In genomic region chr11:77438487-77438886, GRCh38 we compare ENCODE assay signal across 21 cellular contexts. TPM values are rescaled to one million over a fixed set of nuclear protein-coding genes. Genes with fewer than 3 reads are reported as not detected.
DNase-seq lines count a peak whose midpoint lies in the region; ATAC-seq and TF ChIP-seq lines count a peak whose summit lies in the region.
"Had no signal": no experiment of that assay in that cellular context is flagged by ENCODE, and none has a peak within 500 bp of the region (broad histone marks: within the 10 kb centered on the region; RNA-seq: fewer than 3 reads in every experiment).

No MANE protein-coding gene starts in this region.

- peak overlapping the region; percentile 0 to 72 (median 48); a peak in 19 of 22 replicates for H3K4me2 ChIP-seq in BLaER1 treated with 17β-estradiol and CSF1 and Interleukin-3, amounts not matched to agents 10 nM and 100 nM

- peaks cover 0 to 12% (median 0%) of the 10 kb centered on the region in 11 experiments; a peak in 4 of 22 replicates for H4K20me1 ChIP-seq in BLaER1 treated with 17β-estradiol and CSF1 and Interleukin-3, amounts not matched to agents 10 nM and 100 nM

- intact Hi-C loops in lower lobe of right lung (cut with DNase I): no loop called here

- H3K36me3 ChIP-seq in BLaER1 treated with 17β-estradiol and CSF1 and Interleukin-3, amounts not matched to agents 10 nM and 100 nM: peaks cover 0 to 10% (median 0%) of the 10 kb centered on the region in 11 experiments; a peak in 2 of 22 replicates
- no peaks in the 10 kb centered on the region for H3K36me3 ChIP-seq in lower lobe of right lung
- H3K36me3 ChIP-seq: left ventricle myocardium inferior had no signal

- CTCF ChIA-PET in HEK293T (lab: Yijun Ruan, JAX): interaction anchor here (1.3 kb wide), 1 partner anchor 9 kb away, joined by 4 read pairs; no protein-coding TSS in a partner anchor

- in situ Hi-C loops in KBM-7 (cut with MboI; ENCODE audit: low pct_unique_long_range_greater_than_20kb, low sequenced_read_pairs): no loop called here

- DNase-seq in NCI-H1105 (lab: John Stamatoyannopoulos, UW): no peak
- DNase-seq in KBM-7: no peak
- no peak for DNase-seq in lower lobe of right lung
- DNase-seq in HEK293T (ENCODE audit: extremely low spot score): no peak
- DNase-seq: activated CD4-positive, alpha-beta T cell treated with anti-CD3 and anti-CD28 coated beads, Interleukin-2, amount 10 ng/mL, durations not matched to agents 24 days and 14 days; activated effector memory CD4-positive, alpha-beta T cell treated with Interleukin-2 at 50 U/mL for 16 hours; C1 segment of cervical spinal cord; cortex of kidney; DMS153; GF-D8; Karpas-422; left ventricle myocardium inferior; NCI-H1436 treated with DMSO at 0.1 percent for 48 hours; OCI-M1; SHP77 treated with DMSO at 0.1 percent for 48 hours; substantia nigra; T-cell had no signal

- no peak overlapping the region for H3K9ac ChIP-seq in BLaER1 treated with 17β-estradiol and CSF1 and Interleukin-3, amounts not matched to agents 10 nM and 100 nM

- peak; percentile 47 for ATAC-seq in GM19351 (IDR thresholded peaks at IDR 0.05; ENCODE audit: unreplicated experiment)
- ATAC-seq in HG02798 (IDR thresholded peaks at IDR 0.05; ENCODE audit: poor library complexity, unreplicated experiment): peak; percentile 44
- peak; percentile 41 for ATAC-seq in HG03521 (IDR thresholded peaks at IDR 0.05; ENCODE audit: unreplicated experiment)
- ATAC-seq in lower lobe of right lung: no peak
- ATAC-seq: T-cell had no signal

- POLR2A ChIA-PET in HEK293T (lab: Yijun Ruan, JAX): no interaction called here

- no peaks in the 10 kb centered on the region for H3K9me3 ChIP-seq in BLaER1 treated with 17β-estradiol and CSF1 and Interleukin-3, amounts not matched to agents 10 nM and 100 nM (replicated peaks in 1 of 11)
- H3K9me3 ChIP-seq in lower lobe of right lung: no peaks in the 10 kb centered on the region
- H3K9me3 ChIP-seq: left ventricle myocardium inferior had no signal

- no peak for TF ChIP-seq CTCF in lower lobe of right lung (IDR thresholded peaks at IDR 0.05)

- H3K4me3 ChIP-seq in BLaER1 treated with 17β-estradiol and CSF1 and Interleukin-3, amounts not matched to agents 10 nM and 100 nM: no peak overlapping the region
- H3K4me3 ChIP-seq in lower lobe of right lung: no peak overlapping the region
- H3K4me3 ChIP-seq: left ventricle myocardium inferior had no signal

- peaks cover 24 to 49% (median 43%) of the 10 kb centered on the region in 10 experiments for H3K4me1 ChIP-seq in BLaER1 treated with 17β-estradiol and CSF1 and Interleukin-3, amounts not matched to agents 10 nM and 100 nM
- no peaks in the 10 kb centered on the region for H3K4me1 ChIP-seq in lower lobe of right lung
- H3K4me1 ChIP-seq: left ventricle myocardium inferior had no signal

- no peaks in the 10 kb centered on the region for H3K27me3 ChIP-seq in BLaER1 treated with 17β-estradiol and CSF1 and Interleukin-3, amounts not matched to agents 10 nM and 100 nM
- no peaks in the 10 kb centered on the region for H3K27me3 ChIP-seq in lower lobe of right lung (ENCODE audit: low read depth)

- H3K27ac ChIP-seq in BLaER1 treated with 17β-estradiol and CSF1 and Interleukin-3, amounts not matched to agents 10 nM and 100 nM: peak overlapping the region in 4 of 11 experiments; percentile 0 to 39 (median 3); a peak in 2 of 22 replicates
- H3K27ac ChIP-seq in lower lobe of right lung: no peak overlapping the region
- H3K27ac ChIP-seq: left ventricle myocardium inferior had no signal

TF ChIP-seq in HEK293T, 16 proteins besides CTCF, POLR2A, EP300 and RAD21:
- TF ChIP-seq LEF1 (IDR thresholded peaks at IDR 0.05; ENCODE audit: borderline replicate concordance): no peak
- TF ChIP-seq FOXA1 (IDR thresholded peaks at IDR 0.05): no peak
- no peak for TF ChIP-seq SUZ12 (IDR thresholded peaks at IDR 0.05)
- TF ChIP-seq HDGF (IDR thresholded peaks at IDR 0.05; ENCODE audit: borderline replicate concordance): no peak
- TF ChIP-seq ARNT (IDR thresholded peaks at IDR 0.05): no peak
- TF ChIP-seq TARDBP (IDR thresholded peaks at IDR 0.05): no peak
- TF ChIP-seq ELF4 (IDR thresholded peaks at IDR 0.05): no peak
- no peak for TF ChIP-seq PKNOX1 (IDR thresholded peaks at IDR 0.05)
- no peak for TF ChIP-seq L3MBTL2 (conservative IDR thresholded peaks at IDR 0.05)
- no peak for TF ChIP-seq SP1 (IDR thresholded peaks at IDR 0.05)
- no peak for TF ChIP-seq ZNF384 (IDR thresholded peaks at IDR 0.05)
- TF ChIP-seq BHLHE40 (IDR thresholded peaks at IDR 0.05; ENCODE audit: borderline replicate concordance): no peak
- no peak for TF ChIP-seq FOXK2 (IDR thresholded peaks at IDR 0.05)
- no peak for TF ChIP-seq NFRKB (IDR thresholded peaks at IDR 0.05)
- TF ChIP-seq FOXM1 (IDR thresholded peaks at IDR 0.05; ENCODE audit: borderline replicate concordance): no peak

RNA-seq across cellular contexts. Expression of gene PAK1, which starts 35.4 kb away (rescaled TPM):
- total RNA-seq in lower lobe of right lung: 40.6 TPM

Comparison
In these comparisons a context has a peak if more than half of its experiments do, and no peak if none do; other contexts are left out.
1. ATAC-seq: peak in GM19351 (single experiment), HG02798 (single experiment) and HG03521 (single experiment); none in lower lobe of right lung (0 of 2).